10 cellular contexts compared by ENCODE assay signal in genomic region chr9:127572961-127573727, GRCh38. TPM values are rescaled to one million over a fixed set of nuclear protein-coding genes. Genes with fewer than 3 reads are reported as not detected.
DNase-seq lines count a peak whose midpoint lies in the region; ATAC-seq and TF ChIP-seq lines count a peak whose summit lies in the region.
"Had no signal": no experiment of that assay in that cellular context is flagged by ENCODE, and none has a peak within 500 bp of the region (broad histone marks: within the 10 kb centered on the region; RNA-seq: fewer than 3 reads in every experiment).

No MANE protein-coding gene starts in this region.

- H2AK5ac ChIP-seq in mesenchymal stem cell (ENCODE audit: low read length, severe bottlenecking) = peak overlapping the region; percentile 84

- peak overlapping the region; percentile 46 to 94 for H3K18ac ChIP-seq in mesenchymal stem cell (ENCODE audit: low read depth in 1 of 2, low read length in 2 of 2)

- no peak overlapping the region for H3K14ac ChIP-seq in mesenchymal stem cell (ENCODE audit: low read length in 2 of 2)

- H3K9me3 Mint-ChIP-seq in HFFc6 = no peaks in the 10 kb centered on the region
- H3K9me3 Mint-ChIP-seq in progenitor cell of endocrine pancreas (ENCODE audit: low read depth) = no peaks in the 10 kb centered on the region
- H3K9me3 Mint-ChIP-seq: central memory CD8-positive, alpha-beta T cell; naive B cell had no signal

- H2BK5ac ChIP-seq in mesenchymal stem cell (ENCODE audit: low read depth, low read length, poor library complexity, severe bottlenecking) = no peak overlapping the region

- WGBS in mesenchymal stem cell = 80% methylated on average over 7 of the region's 9 CpGs

- no peak overlapping the region for H3K4me3 ChIP-seq in brain microvascular endothelial cell (ENCODE audit: low read depth, low read length)
- H3K4me3 ChIP-seq in mesenchymal stem cell (ENCODE audit: insufficient read depth in 1 of 2, low read depth in 1 of 2, low read length in 2 of 2) = no peak overlapping the region

- no peaks in the 10 kb centered on the region for H3K36me3 ChIP-seq in brain microvascular endothelial cell (replicated peaks)
- no peaks in the 10 kb centered on the region for H3K36me3 ChIP-seq in mesenchymal stem cell (ENCODE audit: control insufficient read depth in 1 of 2, insufficient read depth in 2 of 2, low read depth in 1 of 2, low read length in 2 of 2)

- H3K9me3 ChIP-seq in mesenchymal stem cell (ENCODE audit: control insufficient read depth, low read length) = no peaks in the 10 kb centered on the region

- no peak for ATAC-seq in HG03097 (IDR thresholded peaks at IDR 0.05; ENCODE audit: low FRiP score, unreplicated experiment)
- no peak for ATAC-seq in HG03135 (IDR thresholded peaks at IDR 0.05; ENCODE audit: unreplicated experiment)
- ATAC-seq in HG02610 (IDR thresholded peaks at IDR 0.05; ENCODE audit: unreplicated experiment) = no peak

- TF ChIP-seq CTCF in 22Rv1 (IDR thresholded peaks at IDR 0.05) = no peak
- no peak for TF ChIP-seq CTCF in HFFc6 (IDR thresholded peaks at IDR 0.05)
- no peak for TF ChIP-seq CTCF in brain microvascular endothelial cell (IDR thresholded peaks at IDR 0.05; ENCODE audit: low read depth, low read length, missing control alignments)
- TF ChIP-seq CTCF in progenitor cell of endocrine pancreas (IDR thresholded peaks at IDR 0.05; ENCODE audit: unreplicated experiment) = no peak

- peak overlapping the region; percentile 98 for H3K27ac ChIP-seq in 22Rv1
- peak overlapping the region; percentile 84 for H3K27ac ChIP-seq in brain microvascular endothelial cell
- peak overlapping the region; percentile 90 for H3K27ac ChIP-seq in mesenchymal stem cell (ENCODE audit: low read length, poor library complexity, severe bottlenecking)

- H3K4me1 Mint-ChIP-seq in HFFc6 (ENCODE audit: low read depth) (peaks cover 68% of the 10 kb centered on the region), progenitor cell of endocrine pancreas (ENCODE audit: low read depth) (peaks cover 20% of the 10 kb centered on the region)

- no peak overlapping the region for H3K4me2 ChIP-seq in mesenchymal stem cell (ENCODE audit: low read length, poor library complexity, severe bottlenecking)

- no peaks in the 10 kb centered on the region; the same call in 1 of the 2 replicates for H3K36me3 Mint-ChIP-seq in HFFc6 (ENCODE audit: low read depth)
- H3K36me3 Mint-ChIP-seq in progenitor cell of endocrine pancreas (ENCODE audit: insufficient read depth) = no peaks in the 10 kb centered on the region
- H3K36me3 Mint-ChIP-seq: naive B cell had no signal

- no peak overlapping the region for H3K23ac ChIP-seq in mesenchymal stem cell (ENCODE audit: low read length in 2 of 2)

- H3K27me3 Mint-ChIP-seq in HFFc6 (ENCODE audit: insufficient read depth) (no peaks in the 10 kb centered on the region), progenitor cell of endocrine pancreas (no peaks in the 10 kb centered on the region)
- H3K27me3 Mint-ChIP-seq: central memory CD8-positive, alpha-beta T cell had no signal

- peak overlapping the region in 1 of 2 experiments; percentile 98 for H2BK12ac ChIP-seq in mesenchymal stem cell (ENCODE audit: low read length in 2 of 2)

- peak; percentile 64 for DNase-seq in HFFc6
- DNase-seq in brain microvascular endothelial cell = peak; percentile 51
- DNase-seq in mesenchymal stem cell = peak; percentile 83
- no peak for DNase-seq in progenitor cell of endocrine pancreas (ENCODE audit: low spot score, unreplicated experiment)
- DNase-seq: naive B cell had no signal

- peak overlapping the region; percentile 93 for H2BK120ac ChIP-seq in mesenchymal stem cell (ENCODE audit: low read depth, low read length)

- peaks cover 10% of the 10 kb centered on the region for H3K79me1 ChIP-seq in mesenchymal stem cell (replicated peaks; ENCODE audit: low read length, poor library complexity, severe bottlenecking)

- H2BK15ac ChIP-seq in mesenchymal stem cell (ENCODE audit: low read depth, poor library complexity, severe bottlenecking) = no peak overlapping the region

- peaks cover 44% of the 10 kb centered on the region for H3K4me1 ChIP-seq in mesenchymal stem cell (ENCODE audit: control insufficient read depth, insufficient read depth, low read depth, low read length)

- H3K27me3 ChIP-seq in brain microvascular endothelial cell (replicated peaks) (no peaks in the 10 kb centered on the region), mesenchymal stem cell (ENCODE audit: control insufficient read depth in 1 of 2, insufficient read depth in 1 of 2, low read length in 2 of 2) (no peaks in the 10 kb centered on the region)

- in situ Hi-C loops in brain microvascular endothelial cell (cut with HindIII; ENCODE audit: low pct_ligation_motif_present, low sequenced_read_pairs) = no loop called here

- H3K27ac Mint-ChIP-seq in HFFc6 (peak overlapping the region; percentile 91), progenitor cell of endocrine pancreas (no peak overlapping the region)

- H2AFZ ChIP-seq in mesenchymal stem cell (ENCODE audit: low read depth, low read length) = no peak overlapping the region

- peak overlapping the region in 1 of 2 experiments; percentile 89 for H3K4ac ChIP-seq in mesenchymal stem cell (ENCODE audit: low read depth in 1 of 2, low read length in 2 of 2)

- H3K9ac ChIP-seq in mesenchymal stem cell (ENCODE audit: low read length) = peak overlapping the region; percentile 59

- H4K91ac ChIP-seq in mesenchymal stem cell (ENCODE audit: low read length) = peak overlapping the region; percentile 45

- H3K4me3 Mint-ChIP-seq in HFFc6 (peak overlapping the region; percentile 53; the same call in 1 of the 2 replicates), progenitor cell of endocrine pancreas (ENCODE audit: low read depth) (no peak overlapping the region)
- H3K4me3 Mint-ChIP-seq: central memory CD8-positive, alpha-beta T cell; naive B cell had no signal

- peak overlapping the region; percentile 76 for H4K8ac ChIP-seq in mesenchymal stem cell (ENCODE audit: low read length)

RNA-seq across cellular contexts. Expression of gene STXBP1, which starts 38.9 kb away (rescaled TPM):
- 10 to 100 TPM; 61.9 to 90.7 (median 73.6) TPM for total RNA-seq in HFFc6 (2021; fragmentation: NEBNext Ultra II Directional; extraction: Animal tissue kit (Norgen Biotek cat#: 25700))
- 41.1 TPM for polyA plus RNA-seq in mesenchymal stem cell (2013, experiment 1 of 2)
- 40.3 TPM for polyA plus RNA-seq in mesenchymal stem cell (2013, experiment 2 of 2)
- total RNA-seq in progenitor cell of endocrine pancreas = 23.4 and 24.8 TPM in 2 replicates
